Comparison of ENCODE assay signal across 22 cellular contexts in the genomic region with DNA sequence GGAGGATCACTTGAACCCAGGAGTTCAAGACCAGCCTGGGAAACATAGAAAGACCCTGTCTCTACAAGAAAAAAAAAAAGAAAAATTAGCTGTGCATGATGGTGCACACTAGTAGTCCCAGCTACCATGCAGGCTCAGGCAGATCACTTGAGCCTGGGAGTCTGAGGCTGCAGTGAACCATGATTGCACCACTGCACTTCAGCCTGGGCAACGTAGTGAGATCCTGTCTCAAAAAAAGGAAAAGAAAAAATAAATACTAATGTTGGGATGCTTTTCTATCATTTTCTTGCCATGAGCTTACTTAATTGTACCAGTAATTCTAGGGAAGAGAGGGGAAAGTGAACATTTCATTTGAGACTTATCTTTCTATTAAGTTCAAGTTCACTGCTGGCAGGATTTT. TPM values are rescaled to one million over a fixed set of nuclear protein-coding genes. Genes with fewer than 3 reads are reported as not detected.
DNase-seq lines count a peak whose midpoint lies in the region; ATAC-seq, FAIRE-seq and TF ChIP-seq lines count a peak whose summit lies in the region.
"Had no signal": no experiment of that assay in that cellular context is flagged by ENCODE, and none has a peak within 500 bp of the region (broad histone marks: within the 10 kb centered on the region; RNA-seq: fewer than 3 reads in every experiment).

No MANE protein-coding gene starts in this region.

- no peak overlapping the region for H3K4me3 Mint-ChIP-seq in WTC11
- H3K4me3 Mint-ChIP-seq in CD8-positive, alpha-beta T cell, result no peak overlapping the region
- no peak overlapping the region for H3K4me3 Mint-ChIP-seq in effector memory CD8-positive, alpha-beta T cell
- H3K4me3 Mint-ChIP-seq: CD14-positive monocyte; CD4-positive, alpha-beta memory T cell; CD4-positive, CD25-positive, alpha-beta regulatory T cell had no signal

- no peak for TF ChIP-seq POLR2A in K562 (conservative IDR thresholded peaks at IDR 0.05)

- CTCF ChIA-PET in WTC11 (lab: Charles Lee) (interaction anchor here (0.6 to 0.9 kb wide), 2 partner anchors 20 to 32 kb away, joined by 3 read pairs; no protein-coding TSS in a partner anchor), K562 (lab: Yijun Ruan, JAX; ENCODE audit: low intra/inter-chr PET ratio) (no interaction called here)
- CTCF ChIA-PET in CD8-positive, alpha-beta T cell (lab: Charles Lee), result interaction anchor here (1.3 kb wide), 1 partner anchor 10 kb away, joined by 3 read pairs; no protein-coding TSS in a partner anchor

- H3K27ac Mint-ChIP-seq in WTC11, result no peak overlapping the region
- no peak overlapping the region for H3K27ac Mint-ChIP-seq in CD8-positive, alpha-beta T cell
- no peak overlapping the region for H3K27ac Mint-ChIP-seq in effector memory CD8-positive, alpha-beta T cell
- H3K27ac Mint-ChIP-seq: CD14-positive monocyte; CD4-positive, CD25-positive, alpha-beta regulatory T cell had no signal

- H3K9me3 Mint-ChIP-seq in WTC11, result no peaks in the 10 kb centered on the region
- H3K9me3 Mint-ChIP-seq in CD8-positive, alpha-beta T cell, result no peaks in the 10 kb centered on the region
- no peaks in the 10 kb centered on the region for H3K9me3 Mint-ChIP-seq in effector memory CD8-positive, alpha-beta T cell
- H3K9me3 Mint-ChIP-seq: CD14-positive monocyte; CD4-positive, alpha-beta memory T cell; CD4-positive, CD25-positive, alpha-beta regulatory T cell had no signal

- no TSS peak for BruUV-seq in K562 (replicated peaks; lab: Mats Ljungman, UMichigan)

- H3K36me3 ChIP-seq in K562 (ENCODE audit: control insufficient read depth, insufficient read depth, low read length) (peaks cover 62% of the 10 kb centered on the region), psoas muscle (ENCODE audit: insufficient read depth in 1 of 2, low read depth in 1 of 2) (peaks cover 8 to 46% of the 10 kb centered on the region in 2 donors)
- peaks cover 16% of the 10 kb centered on the region for H3K36me3 ChIP-seq in CD8-positive, alpha-beta T cell (ENCODE audit: insufficient read depth, low read length)

- intact Hi-C loops in K562 (cut with micrococcal nuclease), result no loop called here
- intact Hi-C loops in psoas muscle (cut with DNase I), result no loop called here
- intact Hi-C loops in CD8-positive, alpha-beta T cell (cut with DNase I, micrococcal nuclease), result no loop called here

- H3K4me1 ChIP-seq in K562 (replicated peaks in 1 of 2; ENCODE audit: control insufficient read depth in 2 of 2, insufficient read depth in 2 of 2, low read length in 2 of 2), result peaks cover 0 to 2% of the 10 kb centered on the region in 2 experiments; a peak in 2 of 5 replicates
- H3K4me1 ChIP-seq in psoas muscle, result peaks cover 29% of the 10 kb centered on the region
- no peaks in the 10 kb centered on the region for H3K4me1 ChIP-seq in CD8-positive, alpha-beta T cell (ENCODE audit: insufficient read depth, low read length)
- H3K4me1 ChIP-seq: BLaER1 had no signal

- 100% methylated on average over 1 of the region's 1 CpG for WGBS in K562 (ENCODE audit: insufficient coverage, low coverage, missing lambda C conversion rate)
- 85 to 100% (median 90%) methylated on average over 1 of the region's 1 CpG for WGBS in psoas muscle, 3 donors

- no peak overlapping the region for H3K4me2 ChIP-seq in K562 (ENCODE audit: insufficient read depth, low read length)
- H3K4me2 ChIP-seq: BLaER1 had no signal

- no peaks in the 10 kb centered on the region for H3K9me1 ChIP-seq in K562 (ENCODE audit: control insufficient read depth, insufficient read depth, low read length)

- TF ChIP-seq CTCF in WTC11 (IDR thresholded peaks at IDR 0.05) (no peak), K562 (IDR thresholded peaks at IDR 0.05 in 2 of 3, conservative IDR thresholded peaks at IDR 0.05 in 1 of 3; ENCODE audit: insufficient read depth in 2 of 3, low read depth in 1 of 3, low read length in 3 of 3) (no peak), psoas muscle (IDR thresholded peaks at IDR 0.05) (no peak)
- no peak for TF ChIP-seq CTCF in CD8-positive, alpha-beta T cell (IDR thresholded peaks at IDR 0.05)

- H4K20me1 ChIP-seq in K562 (replicated peaks; ENCODE audit: control insufficient read depth, insufficient read depth, low read length), result no peaks in the 10 kb centered on the region

- H3K79me2 ChIP-seq in K562 (ENCODE audit: control insufficient read depth, insufficient read depth, low read length), result peaks cover 44% of the 10 kb centered on the region

- H3K4me3 ChIP-seq in K562, result no peak overlapping the region
- H3K4me3 ChIP-seq in psoas muscle, result no peak overlapping the region
- no peak overlapping the region for H3K4me3 ChIP-seq in CD8-positive, alpha-beta T cell (ENCODE audit: low read depth, low read length)
- H3K4me3 ChIP-seq: BLaER1 had no signal

- no peak for FAIRE-seq in K562 (lab: Jason Lieb, UNC)
- FAIRE-seq: A204.1, D721Med, GM12891, GM19239 had no signal

- H3K27ac ChIP-seq in K562 (ENCODE audit: extremely low read depth, low read depth, low read length) (no peak overlapping the region), psoas muscle (peak overlapping the region; percentile 27)
- no peak overlapping the region for H3K27ac ChIP-seq in CD8-positive, alpha-beta T cell (ENCODE audit: low read depth, low read length)
- H3K27ac ChIP-seq: BLaER1 had no signal

- peaks cover 32% of the 10 kb centered on the region for H3K36me3 Mint-ChIP-seq in WTC11
- H3K36me3 Mint-ChIP-seq in CD8-positive, alpha-beta T cell, result peaks cover 49% of the 10 kb centered on the region
- peaks cover 13% of the 10 kb centered on the region for H3K36me3 Mint-ChIP-seq in effector memory CD8-positive, alpha-beta T cell (ENCODE audit: insufficient read depth)

- in situ Hi-C loops in K562 (cut with MboI), result no loop called here

- H2AFZ ChIP-seq in K562 (ENCODE audit: low read depth, low read length), result no peak overlapping the region

- POLR2A ChIA-PET in WTC11 (lab: Charles Lee), result interaction anchor here (0.6 kb wide), 1 partner anchor 1462 kb away, joined by 6 read pairs; no protein-coding TSS in a partner anchor
- POLR2A ChIA-PET in K562 (lab: Yijun Ruan, JAX), result interaction anchor here (2.1 to 2.9 kb wide), 2 partner anchors 10 to 16 kb away, joined by 5 to 9 read pairs; no protein-coding TSS in a partner anchor
- POLR2A ChIA-PET in CD8-positive, alpha-beta T cell (lab: Charles Lee), result no interaction called here

- no peaks in the 10 kb centered on the region for H3K9me3 ChIP-seq in K562 (replicated peaks; ENCODE audit: control insufficient read depth, insufficient read depth, low read depth, low read length)
- H3K9me3 ChIP-seq in psoas muscle, result no peaks in the 10 kb centered on the region
- H3K9me3 ChIP-seq in CD8-positive, alpha-beta T cell (ENCODE audit: low read length), result no peaks in the 10 kb centered on the region
- H3K9me3 ChIP-seq: BE2C, BLaER1, Caco-2 had no signal

- DNase-seq in WTC11 (ENCODE audit: low spot score) (no peak), K562 (ENCODE audit: extremely low read depth in 1 of 4, low spot score in 3 of 4) (no peak), psoas muscle (no peak), NCI-H2171 (lab: John Stamatoyannopoulos, UW) (no peak)
- DNase-seq in CD8-positive, alpha-beta T cell, result no peak
- no peak for DNase-seq in effector memory CD8-positive, alpha-beta T cell
- DNase-seq: 8988T; ACHN; BE2C; C1 segment of cervical spinal cord; Caco-2; Calu3; CD4-positive, alpha-beta memory T cell; CD4-positive, CD25-positive, alpha-beta regulatory T cell; DMS79 treated with DMSO at 0.1 percent for 48 hours; GF-D8 had no signal

- ATAC-seq in WTC11 (no peak), K562 (no peak), psoas muscle (no peak)
- ATAC-seq in CD8-positive, alpha-beta T cell, result no peak
- no peak for ATAC-seq in effector memory CD8-positive, alpha-beta T cell (replicated peaks)

- H3K27me3 ChIP-seq in K562 (ENCODE audit: control insufficient read depth in 2 of 2, insufficient read depth in 2 of 2, low read length in 2 of 2) (no peaks in the 10 kb centered on the region), psoas muscle (ENCODE audit: insufficient read depth in 3 of 3, low read length in 2 of 3) (no peaks in the 10 kb centered on the region)
- no peaks in the 10 kb centered on the region for H3K27me3 ChIP-seq in CD8-positive, alpha-beta T cell (ENCODE audit: insufficient read depth, low read length)
- H3K27me3 ChIP-seq: BE2C, BLaER1 had no signal

- H3K9ac ChIP-seq in K562 (ENCODE audit: insufficient read depth in 1 of 2, low read depth in 2 of 2, low read length in 2 of 2), result no peak overlapping the region
- H3K9ac ChIP-seq: BLaER1 had no signal

- no peak for TF ChIP-seq RAD21 in K562 (CRISPR knock-in tag; conservative IDR thresholded peaks at IDR 0.05 in 1 of 2, IDR thresholded peaks at IDR 0.05 in 1 of 2)

- peaks cover 39% of the 10 kb centered on the region for H3K4me1 Mint-ChIP-seq in WTC11
- H3K4me1 Mint-ChIP-seq in CD8-positive, alpha-beta T cell (ENCODE audit: low read depth), result peaks cover 12% of the 10 kb centered on the region
- H3K4me1 Mint-ChIP-seq in effector memory CD8-positive, alpha-beta T cell (ENCODE audit: low read depth in 2 of 2), result peaks cover 19 to 35% of the 10 kb centered on the region in 2 donors

- TF ChIP-seq EP300 in K562 (IDR thresholded peaks at IDR 0.05; ENCODE audit: low read length), result no peak

- H3K27me3 Mint-ChIP-seq in WTC11 (ENCODE audit: low read depth), result no peaks in the 10 kb centered on the region
- H3K27me3 Mint-ChIP-seq in CD8-positive, alpha-beta T cell (ENCODE audit: low read depth), result no peaks in the 10 kb centered on the region
- H3K27me3 Mint-ChIP-seq in effector memory CD8-positive, alpha-beta T cell, result no peaks in the 10 kb centered on the region
- H3K27me3 Mint-ChIP-seq: CD4-positive, alpha-beta memory T cell; CD4-positive, CD25-positive, alpha-beta regulatory T cell had no signal

RNA-seq across cellular contexts. Expression of gene DCUN1D4, which starts 19.8 kb away (rescaled TPM):
- total RNA-seq in WTC11 (2021), result 33.3 to 36.2 TPM (median 34.3 TPM) in 3 replicates
- total RNA-seq in K562 (2011; cell fraction: chromatin; rRNA removed; ENCODE audit: low replicate concordance), result 80.2 and 176 TPM in 2 replicates
- 38.9 and 51.6 TPM in 2 replicates for total RNA-seq in K562 (2011; cell fraction: nucleolus; rRNA removed)
- total RNA-seq in K562 (2011; cell fraction: nucleoplasm; rRNA removed), result 69.4 and 90.5 TPM in 2 replicates
- 15.1 and 17.1 TPM in 2 replicates for total RNA-seq in K562 (2014; rRNA removed)
- 28.8 and 31.3 TPM in 2 replicates for total RNA-seq in K562 (2014; rRNA removed; fragmentation: Illumina TruSeq; extraction: Trizol)
- 23.0 TPM in 2 replicates for total RNA-seq in K562 (2015; rRNA removed; fragmentation: Illumina TruSeq; extraction: Trizol)
- total RNA-seq in K562 (2021), result 33.5 and 35.3 TPM in 2 replicates
- 61.0 and 73.5 TPM in 2 replicates for polyA plus RNA-seq in K562 (2011; rRNA removed)
- polyA plus RNA-seq in K562 (2011; cell fraction: cytosol; rRNA removed), result 21.4 and 24.4 TPM in 2 replicates
- polyA plus RNA-seq in K562 (2011; cell fraction: nucleus; rRNA removed), result 195 and 229 TPM in 2 replicates
- polyA plus RNA-seq in K562 (2012), result 18.7 and 19.5 TPM in 2 replicates
- polyA plus RNA-seq in K562 (2014; fragmentation: Illumina TruSeq; extraction: Trizol), result 20.5 and 22.8 TPM in 2 replicates
- 10 to 100 TPM; 17.0 TPM for polyA plus RNA-seq in K562 (2014; fragmentation: Nextera tagmentation; extraction: Ambion mirVana)
- 27.0 and 32.0 TPM in 2 replicates for polyA plus RNA-seq in K562 (2014; rRNA removed)
- 100 and 104 TPM in 2 replicates for polyA minus RNA-seq in K562 (2011; rRNA and poly(A)+ RNA removed)
- polyA minus RNA-seq in K562 (2011; cell fraction: cytosol; rRNA and poly(A)+ RNA removed), result 14.4 and 32.4 TPM in 2 replicates
- 74.2 and 101 TPM in 2 replicates for polyA minus RNA-seq in K562 (2011; cell fraction: nucleus; rRNA and poly(A)+ RNA removed)
- 10 to 100 TPM; 24.0 to 43.1 (median 31.1) TPM for total RNA-seq in psoas muscle
- polyA plus RNA-seq in psoas muscle, result 10 to 100 TPM; 13.5 to 30.5 (median 15.0) TPM
- 10 to 100 TPM; 29.3 to 32.4 TPM for total RNA-seq in CD8-positive, alpha-beta T cell

Comparison
In these comparisons a context has a peak if more than half of its experiments do, and no peak if none do; other contexts are left out.
1. Of the 49 proteins assayed by ChIP-seq in both K562 and WTC11: peak only in K562: none; only in WTC11: none; in both: ZNF121; in neither: 48.